20 cellular contexts compared by ENCODE assay signal in genomic region chr1:48200166-48200900, GRCh38. TPM values are rescaled to one million over a fixed set of nuclear protein-coding genes. Genes with fewer than 3 reads are reported as not detected.
"Had no signal": no experiment of that assay in that cellular context is flagged by ENCODE, and none has a peak within 500 bp of the region (broad histone marks: within the 10 kb centered on the region; RNA-seq: fewer than 3 reads in every experiment).

No MANE protein-coding gene starts in this region.

- H3K4me3 Mint-ChIP-seq: activated CD4-positive, alpha-beta memory T cell treated with anti-CD3 and anti-CD28 coated beads, Interleukin-2, amount 10 ng/mL, durations not matched to agents 7 days and 5 days; activated naive CD8-positive, alpha-beta T cell; naive thymus-derived CD8-positive, alpha-beta T cell; T-cell had no signal

- DNase-seq: activated CD4-positive, alpha-beta memory T cell treated with anti-CD3 and anti-CD28 coated beads, Interleukin-2, amount 10 ng/mL, durations not matched to agents 7 days and 5 days; activated gamma-delta T cell; activated T-cell treated with anti-CD3 and anti-CD28 coated beads, Interleukin-2, amount 50 U/mL, for 48 hours; caudate nucleus; effector CD4-positive, alpha-beta T cell; hippocampal formation; left cardiac atrium; naive thymus-derived CD8-positive, alpha-beta T cell; nucleus accumbens; stimulated activated CD4-positive, alpha-beta T cell treated with anti-CD3 and anti-CD28 coated beads, Interleukin-2, amount 100 ng/mL, for 48 hours; stimulated activated naive CD4-positive, alpha-beta T cell treated with Interleukin-2 at 50 U/mL for 16 hours; T-cell; T1000 had no signal

- H3K4me1 Mint-ChIP-seq: activated CD4-positive, alpha-beta memory T cell treated with anti-CD3 and anti-CD28 coated beads, Interleukin-2, amount 10 ng/mL, durations not matched to agents 7 days and 5 days; naive thymus-derived CD8-positive, alpha-beta T cell; T-cell had no signal

- H3K4me1 ChIP-seq: prostate gland had no signal

- H3K36me3 ChIP-seq: prostate gland had no signal

- H3K27ac Mint-ChIP-seq: activated CD4-positive, alpha-beta memory T cell treated with anti-CD3 and anti-CD28 coated beads, Interleukin-2, amount 10 ng/mL, durations not matched to agents 7 days and 5 days; activated naive CD8-positive, alpha-beta T cell; naive thymus-derived CD8-positive, alpha-beta T cell; T-cell had no signal

- H3K36me3 Mint-ChIP-seq: activated naive CD8-positive, alpha-beta T cell; naive thymus-derived CD8-positive, alpha-beta T cell; T-cell had no signal

- H3K4me3 ChIP-seq: coronary artery, lung, prostate gland had no signal

- H3K9me3 ChIP-seq: prostate gland had no signal

- H3K27ac ChIP-seq: coronary artery, prostate gland had no signal

- H3K9me3 Mint-ChIP-seq: activated CD4-positive, alpha-beta memory T cell treated with anti-CD3 and anti-CD28 coated beads, Interleukin-2, amount 10 ng/mL, durations not matched to agents 7 days and 5 days; naive thymus-derived CD8-positive, alpha-beta T cell; T-cell had no signal

- ATAC-seq: left cardiac atrium; naive thymus-derived CD8-positive, alpha-beta T cell; sciatic nerve; T-cell had no signal

RNA-seq across cellular contexts. Expression of gene SLC5A9, which starts 22.2 kb away (rescaled TPM):
- total RNA-seq: activated CD4-positive, alpha-beta memory T cell treated with anti-CD3 and anti-CD28 coated beads, Interleukin-2, amount 10 ng/mL, durations not matched to agents 7 days and 5 days; endothelial cell of umbilical vein; naive thymus-derived CD8-positive, alpha-beta T cell; prostate gland; T-cell; temporal lobe had no signal
- polyA plus RNA-seq: endothelial cell of umbilical vein; naive thymus-derived CD8-positive, alpha-beta T cell had no signal
